In genomic region chr4:101345271-101345595, GRCh38 we compare ENCODE assay signal across 8 cellular contexts.
DNase-seq lines count a peak whose midpoint lies in the region; ATAC-seq lines count a peak whose summit lies in the region.

No MANE protein-coding gene starts in this region.

- no peaks in the 10 kb centered on the region for H3K9me3 Mint-ChIP-seq in activated naive CD8-positive, alpha-beta T cell treated with anti-CD3 and anti-CD28 coated beads, Interleukin-2, amount 50 U/mL, for 24 hours

- peak overlapping the region; percentile 81 for H3K27ac Mint-ChIP-seq in activated naive CD8-positive, alpha-beta T cell treated with anti-CD3 and anti-CD28 coated beads, Interleukin-2, amount 50 U/mL, for 24 hours

- ATAC-seq in activated naive CD8-positive, alpha-beta T cell treated with anti-CD3 and anti-CD28 coated beads, Interleukin-2, amount 50 U/mL, for 24 hours = no peak
- ATAC-seq in GM21619 (IDR thresholded peaks at IDR 0.05; ENCODE audit: unreplicated experiment) = no peak

- H3K27me3 ChIP-seq in iPS-20b (ENCODE audit: insufficient read depth, low read length) = peaks cover 26% of the 10 kb centered on the region
- H3K27me3 ChIP-seq in stomach smooth muscle (ENCODE audit: control insufficient read depth in 1 of 2, insufficient read depth in 2 of 2, low read length in 2 of 2) = no peaks in the 10 kb centered on the region

- H3K36me3 Mint-ChIP-seq in activated naive CD8-positive, alpha-beta T cell treated with anti-CD3 and anti-CD28 coated beads, Interleukin-2, amount 50 U/mL, for 24 hours (ENCODE audit: low read depth) = no peaks in the 10 kb centered on the region

- H3K36me3 ChIP-seq in iPS-20b (ENCODE audit: insufficient read depth, low read depth, low read length) (no peaks in the 10 kb centered on the region), stomach smooth muscle (ENCODE audit: control insufficient read depth in 2 of 2, insufficient read depth in 2 of 2, low read length in 2 of 2) (no peaks in the 10 kb centered on the region)

- H3K27ac ChIP-seq in iPS-20b (ENCODE audit: low read length) (no peak overlapping the region), stomach smooth muscle (ENCODE audit: low read length) (peak overlapping the region; percentile 13)

- peak overlapping the region; percentile 68; the same call in 1 of the 2 replicates for H3K9ac ChIP-seq in iPS-20b (ENCODE audit: low read depth, low read length)
- peak overlapping the region; percentile 41 to 64 for H3K9ac ChIP-seq in stomach smooth muscle (ENCODE audit: low read length in 2 of 2)

- H3K9me3 ChIP-seq in iPS-20b (ENCODE audit: insufficient read depth, low read depth, low read length) (no peaks in the 10 kb centered on the region), stomach smooth muscle (ENCODE audit: control insufficient read depth in 2 of 2, low read length in 2 of 2) (no peaks in the 10 kb centered on the region)

- H3K27me3 Mint-ChIP-seq in activated naive CD8-positive, alpha-beta T cell treated with anti-CD3 and anti-CD28 coated beads, Interleukin-2, amount 50 U/mL, for 24 hours = peaks cover 18% of the 10 kb centered on the region

- H3K4me1 ChIP-seq in iPS-20b (ENCODE audit: insufficient read depth, low read length) (no peaks in the 10 kb centered on the region), stomach smooth muscle (ENCODE audit: control insufficient read depth, insufficient read depth, low read length) (peaks cover 20% of the 10 kb centered on the region)

- peak overlapping the region; percentile 90 for H3K4me3 Mint-ChIP-seq in activated naive CD8-positive, alpha-beta T cell treated with anti-CD3 and anti-CD28 coated beads, Interleukin-2, amount 50 U/mL, for 24 hours

- H3K4me3 ChIP-seq in iPS-20b (ENCODE audit: low read length) (peak overlapping the region; percentile 93), stomach smooth muscle (ENCODE audit: low read length in 2 of 2) (peak overlapping the region; percentile 89 to 97)

- peaks cover 49% of the 10 kb centered on the region for H3K4me1 Mint-ChIP-seq in activated naive CD8-positive, alpha-beta T cell treated with anti-CD3 and anti-CD28 coated beads, Interleukin-2, amount 50 U/mL, for 24 hours

- peak; percentile 52 for DNase-seq in COLO668 (lab: John Stamatoyannopoulos, UW; ENCODE audit: unreplicated experiment)
- DNase-seq in NAMALWA (ENCODE audit: low spot score) = peak; percentile 67
- DNase-seq in activated naive CD8-positive, alpha-beta T cell treated with anti-CD3 and anti-CD28 coated beads, Interleukin-2, amount 50 U/mL, for 24 hours = peak; percentile 5
- DNase-seq in AG08396 (ENCODE audit: low spot score) = no peak
- no peak for DNase-seq in NCI-H1436 (lab: John Stamatoyannopoulos, UW)

Comparison
In these comparisons a context has a peak if more than half of its experiments do, and no peak if none do; other contexts are left out.
1. DNase-seq: peak in COLO668 (single experiment), NAMALWA (single experiment) and activated naive CD8-positive, alpha-beta T cell treated with anti-CD3 and anti-CD28 coated beads, Interleukin-2, amount 50 U/mL, for 24 hours (single experiment); none in AG08396 (single experiment) and NCI-H1436 (single experiment).